9 cellular contexts compared by ENCODE assay signal in the genomic region with DNA sequence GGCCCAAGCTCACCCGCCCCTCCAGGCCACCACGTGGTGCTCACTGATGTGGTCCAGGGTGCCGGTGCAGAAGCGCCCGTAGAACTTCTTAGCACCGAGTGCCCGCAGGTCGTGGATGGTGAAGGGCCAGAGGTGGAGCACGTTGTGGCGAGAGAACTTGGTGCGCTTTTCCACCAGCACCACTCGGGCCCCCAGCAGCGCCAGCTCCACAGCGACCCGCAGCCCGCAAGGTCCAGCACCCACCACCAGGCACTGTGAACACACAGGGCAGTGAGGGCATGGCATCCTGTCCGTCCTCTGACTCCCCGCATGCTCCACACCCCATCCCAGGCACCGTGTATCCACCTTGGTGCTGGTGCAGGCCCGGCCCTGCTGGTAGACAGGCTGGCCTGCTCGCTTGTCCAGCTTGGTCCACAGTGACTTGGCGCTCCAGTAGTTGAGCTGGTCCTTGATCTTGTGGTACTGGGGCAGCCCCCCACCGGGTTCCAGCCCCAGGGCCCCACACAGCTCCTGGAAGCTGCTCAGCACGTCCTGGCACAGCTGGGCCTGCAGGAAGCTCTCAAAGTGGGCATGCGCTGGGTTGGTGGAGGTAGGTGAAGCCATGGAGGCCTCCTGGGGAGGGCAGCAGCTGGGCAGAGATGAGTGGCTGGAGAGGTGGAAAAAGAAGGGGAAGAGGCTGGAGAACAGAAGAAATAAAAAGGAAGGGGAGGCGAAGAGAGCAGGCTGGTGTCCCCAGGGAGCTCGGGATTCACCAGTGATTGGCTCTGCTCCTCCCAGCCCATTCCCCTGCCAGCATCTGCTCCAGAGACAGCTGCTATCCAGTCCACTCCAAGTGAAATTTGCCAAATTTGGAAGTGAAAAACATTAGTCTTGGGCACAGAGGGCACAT. TPM values are rescaled to one million over a fixed set of nuclear protein-coding genes. Genes with fewer than 3 reads are reported as not detected.
DNase-seq lines count a peak whose midpoint lies in the region; ATAC-seq and TF ChIP-seq lines count a peak whose summit lies in the region.
"Had no signal": no experiment of that assay in that cellular context is flagged by ENCODE, and none has a peak within 500 bp of the region (broad histone marks: within the 10 kb centered on the region; RNA-seq: fewer than 3 reads in every experiment).

No MANE protein-coding gene starts in this region.

- peaks cover 12% of the 10 kb centered on the region; the same call in 1 of the 2 replicates for H3F3A ChIP-seq in Loucy (ENCODE audit: low read depth)

- peak overlapping the region; percentile 99 for H3K4me3 Mint-ChIP-seq in CD4-positive, alpha-beta T cell

- H3K36me3 Mint-ChIP-seq in CD4-positive, alpha-beta T cell (ENCODE audit: low read depth) = peaks cover 40% of the 10 kb centered on the region

- POLR2A ChIA-PET in CD4-positive, alpha-beta T cell (lab: Charles Lee) = interaction anchor here (0.9 to 9.5 kb wide), 7 partner anchors 10 to 725 kb away, joined by 3 to 137 read pairs (median 10); a partner anchor contains a TSS

- peak overlapping the region; percentile 99 for H3K4me2 ChIP-seq in Loucy (ENCODE audit: low read depth, low read length, poor library complexity, severe bottlenecking)

- H3K27ac Mint-ChIP-seq in CD4-positive, alpha-beta T cell = peak overlapping the region; percentile 95

- H3K4me3 ChIP-seq in Loucy (ENCODE audit: low read length, poor library complexity, severe bottlenecking) (peak overlapping the region; percentile 89), astrocyte of the spinal cord (ENCODE audit: low read depth, low read length) (peak overlapping the region; percentile 89), muscle layer of colon (ENCODE audit: low read depth in 1 of 2, low read length in 2 of 2) (peak overlapping the region; percentile 49 to 65)

- H3K9me3 Mint-ChIP-seq in CD4-positive, alpha-beta T cell = no peaks in the 10 kb centered on the region

- peaks cover 71% of the 10 kb centered on the region for H3K4me1 Mint-ChIP-seq in CD4-positive, alpha-beta T cell (ENCODE audit: low read depth)

- CTCF ChIA-PET in CD4-positive, alpha-beta T cell (lab: Charles Lee) = interaction anchor here (1.2 to 5.8 kb wide), 4 partner anchors 10 to 71 kb away, joined by 3 to 42 read pairs (median 4); a partner anchor contains a TSS

- peaks cover 49% of the 10 kb centered on the region for H3K79me2 ChIP-seq in Loucy (ENCODE audit: insufficient read depth, low read length)

- H3K27ac ChIP-seq in CD4-positive, alpha-beta T cell (ENCODE audit: low read depth, low read length) = peak overlapping the region; percentile 91
- H3K27ac ChIP-seq in muscle layer of colon (ENCODE audit: low read depth, low read length) = no peak overlapping the region

- no peaks in the 10 kb centered on the region for H3K27me3 Mint-ChIP-seq in CD4-positive, alpha-beta T cell

- no peak for TF ChIP-seq CTCF in CD4-positive, alpha-beta T cell (IDR thresholded peaks at IDR 0.05)
- TF ChIP-seq CTCF in Loucy (conservative IDR thresholded peaks at IDR 0.05; ENCODE audit: low read length) = no peak
- no peak for TF ChIP-seq CTCF in astrocyte of the spinal cord (IDR thresholded peaks at IDR 0.05; ENCODE audit: low read depth, low read length)

- no peak for DNase-seq in CD4-positive, alpha-beta T cell
- no peak for DNase-seq in astrocyte of the spinal cord (ENCODE audit: low read depth, low spot score)
- DNase-seq in LoVo (ENCODE audit: low spot score) = no peak
- DNase-seq in erythroblast (lab: John Stamatoyannopoulos, UW) = no peak

- H3K9ac ChIP-seq in Loucy (ENCODE audit: low read depth, low read length, poor library complexity, severe bottlenecking) (peak overlapping the region; percentile 97), muscle layer of colon (ENCODE audit: low read length) (no peak overlapping the region)

- no peak overlapping the region for H2AFZ ChIP-seq in Loucy (ENCODE audit: low read length)

- H3K4me1 ChIP-seq in Loucy (ENCODE audit: insufficient read depth, low read length, poor library complexity, severe bottlenecking) = peaks cover 70% of the 10 kb centered on the region
- peaks cover 18% of the 10 kb centered on the region for H3K4me1 ChIP-seq in muscle layer of colon (ENCODE audit: insufficient read depth, low read length)

- no peak for ATAC-seq in CD4-positive, alpha-beta T cell (ENCODE audit: poor library complexity)
- ATAC-seq in GM18505 (IDR thresholded peaks at IDR 0.05; ENCODE audit: unreplicated experiment) = no peak
- ATAC-seq in HG03039 (IDR thresholded peaks at IDR 0.05; ENCODE audit: unreplicated experiment) = no peak

- intact Hi-C loops in CD4-positive, alpha-beta T cell (cut with DNase I, micrococcal nuclease) = loop anchor here (1.0 to 10.0 kb wide), 6 partner anchors 13 to 1631 kb away; a partner anchor contains a TSS

- H3K9me2 ChIP-seq in Loucy (replicated peaks; ENCODE audit: low read depth, low read length) = no peaks in the 10 kb centered on the region

- no peaks in the 10 kb centered on the region for H3K9me3 ChIP-seq in CD4-positive, alpha-beta T cell (ENCODE audit: control insufficient read depth, low read length)
- H3K9me3 ChIP-seq in Loucy (ENCODE audit: insufficient read depth, low read depth, low read length) = no peaks in the 10 kb centered on the region
- H3K9me3 ChIP-seq in muscle layer of colon (ENCODE audit: low read length) = no peaks in the 10 kb centered on the region
- H3K9me3 ChIP-seq: mucosa of descending colon had no signal

- TF ChIP-seq POLR2A in GM18505 (IDR thresholded peaks at IDR 0.05; ENCODE audit: borderline replicate concordance, extremely low read depth, insufficient read depth, insufficient read length) (no peak), erythroblast (IDR thresholded peaks at IDR 0.05; ENCODE audit: low read length) (no peak)

- peaks cover 13% of the 10 kb centered on the region; the same call in 1 of the 2 replicates for H3K36me3 ChIP-seq in Loucy (ENCODE audit: insufficient read depth, low read length)
- H3K36me3 ChIP-seq in muscle layer of colon (ENCODE audit: insufficient read depth, low read length) = no peaks in the 10 kb centered on the region

- H3K27me3 ChIP-seq in CD4-positive, alpha-beta T cell (ENCODE audit: control insufficient read depth, insufficient read depth, low read length) = no peaks in the 10 kb centered on the region
- H3K27me3 ChIP-seq in Loucy (ENCODE audit: insufficient read depth, low read length, poor library complexity, severe bottlenecking) (no peaks in the 10 kb centered on the region), muscle layer of colon (ENCODE audit: control insufficient read depth in 1 of 2, insufficient read depth in 2 of 2, low read length in 2 of 2) (no peaks in the 10 kb centered on the region)

- H4K20me1 ChIP-seq in Loucy (ENCODE audit: insufficient read depth, low read length, poor library complexity, severe bottlenecking) = peaks cover 6% of the 10 kb centered on the region

- in situ Hi-C loops in astrocyte of the spinal cord (cut with HindIII; ENCODE audit: low sequenced_read_pairs) = no loop called here

RNA-seq across cellular contexts. Expression of a gene that starts 1.7 kb away (rescaled TPM):
- 100 to 1,000 TPM; 106 to 107 TPM for total RNA-seq in CD4-positive, alpha-beta T cell

RNA-seq across cellular contexts. Expression of a gene that starts 13.3 kb away (rescaled TPM):
- total RNA-seq in CD4-positive, alpha-beta T cell = 10 to 100 TPM; 25.7 to 27.3 TPM

RNA-seq across cellular contexts. Expression of a gene that starts 13.4 kb away (rescaled TPM):
- total RNA-seq in CD4-positive, alpha-beta T cell = 1 to 10 TPM in 1 of 2 experiments, under 1 TPM in 1; 0.84 to 1.3 TPM

RNA-seq across cellular contexts. Expression of a gene that starts 29.2 kb away (rescaled TPM):
- 10 to 100 TPM; 10.4 to 10.5 TPM for total RNA-seq in CD4-positive, alpha-beta T cell
